19 cellular contexts compared by ENCODE assay signal in genomic region chrX:54076903-54077302, GRCh38. TPM values are rescaled to one million over a fixed set of nuclear protein-coding genes. Genes with fewer than 3 reads are reported as not detected.
DNase-seq lines count a peak whose midpoint lies in the region; ATAC-seq and TF ChIP-seq lines count a peak whose summit lies in the region.
"Had no signal": no experiment of that assay in that cellular context is flagged by ENCODE, and none has a peak within 500 bp of the region (broad histone marks: within the 10 kb centered on the region; RNA-seq: fewer than 3 reads in every experiment).

No MANE protein-coding gene starts in this region.

- no peaks in the 10 kb centered on the region for H3K27me3 Mint-ChIP-seq in naive thymus-derived CD8-positive, alpha-beta T cell
- H3K27me3 Mint-ChIP-seq: effector memory CD8-positive, alpha-beta T cell; type B pancreatic cell had no signal

- H3K4me3 Mint-ChIP-seq in naive thymus-derived CD8-positive, alpha-beta T cell: no peak overlapping the region
- H3K4me3 Mint-ChIP-seq: effector memory CD8-positive, alpha-beta T cell; type B pancreatic cell had no signal

- H3K27ac Mint-ChIP-seq in naive thymus-derived CD8-positive, alpha-beta T cell: no peak overlapping the region
- H3K27ac Mint-ChIP-seq: effector memory CD8-positive, alpha-beta T cell; type B pancreatic cell had no signal

- POLR2A ChIA-PET in naive thymus-derived CD8-positive, alpha-beta T cell (lab: Charles Lee): no interaction called here

- ATAC-seq in naive thymus-derived CD8-positive, alpha-beta T cell: no peak
- no peak for ATAC-seq in HG02678 (IDR thresholded peaks at IDR 0.05; ENCODE audit: unreplicated experiment)
- ATAC-seq: effector memory CD8-positive, alpha-beta T cell; heart left ventricle had no signal

- no peaks in the 10 kb centered on the region for H3K4me1 Mint-ChIP-seq in naive thymus-derived CD8-positive, alpha-beta T cell

- DNase-seq in AG10803 (ENCODE audit: low read depth): peak; percentile 46
- peak; percentile 54 for DNase-seq in HT1080 (ENCODE audit: low read depth)
- peak; percentile 65 for DNase-seq in adipocyte (ENCODE audit: low read depth)
- DNase-seq in fibroblast of the conjunctiva (ENCODE audit: low read depth): peak; percentile 27
- DNase-seq in naive thymus-derived CD8-positive, alpha-beta T cell: no peak
- DNase-seq in NCI-H345 treated with DMSO at 0.1 percent for 48 hours (lab: John Stamatoyannopoulos, UW; ENCODE audit: unreplicated experiment): no peak
- no peak for DNase-seq in NCI-H748 (lab: John Stamatoyannopoulos, UW; ENCODE audit: unreplicated experiment)
- DNase-seq: activated CD4-positive, alpha-beta T cell treated with anti-CD3 and anti-CD28 coated beads for 1 hour; activated naive CD4-positive, alpha-beta T cell; BE2C; brain microvascular endothelial cell; effector memory CD8-positive, alpha-beta T cell; heart left ventricle; KG1; NCI-H1694 treated with DMSO at 0.1 percent for 48 hours; NCI-H524; T-helper 1 cell had no signal

- TF ChIP-seq CTCF in AG10803 (conservative IDR thresholded peaks at IDR 0.05; ENCODE audit: low read length): no peak

- H3K9me3 ChIP-seq in adipocyte (ENCODE audit: control insufficient read depth, low read length): no peaks in the 10 kb centered on the region
- H3K9me3 ChIP-seq: BE2C, heart left ventricle had no signal

- no peaks in the 10 kb centered on the region for H3K27me3 ChIP-seq in adipocyte (replicated peaks; ENCODE audit: control insufficient read depth, insufficient read depth, low read length)
- H3K27me3 ChIP-seq: BE2C, brain microvascular endothelial cell, heart left ventricle had no signal

- peaks cover 3% of the 10 kb centered on the region for H3K4me1 ChIP-seq in adipocyte (ENCODE audit: control insufficient read depth, insufficient read depth, low read length)
- H3K4me1 ChIP-seq: BE2C, heart left ventricle had no signal

- H3K4me3 ChIP-seq in AG10803 (ENCODE audit: low read length): no peak overlapping the region
- no peak overlapping the region for H3K4me3 ChIP-seq in adipocyte (ENCODE audit: low read length)
- H3K4me3 ChIP-seq: heart left ventricle had no signal

- no peak overlapping the region for H3K9ac ChIP-seq in adipocyte (ENCODE audit: low read length)

- no peaks in the 10 kb centered on the region for H3K9me3 Mint-ChIP-seq in naive thymus-derived CD8-positive, alpha-beta T cell
- H3K9me3 Mint-ChIP-seq: effector memory CD8-positive, alpha-beta T cell; type B pancreatic cell had no signal

- peaks cover 5% of the 10 kb centered on the region for H3K36me3 ChIP-seq in adipocyte (ENCODE audit: control insufficient read depth, insufficient read depth, low read length, severe bottlenecking)
- H3K36me3 ChIP-seq: BE2C, brain microvascular endothelial cell had no signal

- peaks cover 0 to 39% (median 0%) of the 10 kb centered on the region in 3 donors for H3K36me3 Mint-ChIP-seq in naive thymus-derived CD8-positive, alpha-beta T cell

RNA-seq across cellular contexts. Expression of gene PHF8, which starts 32.6 kb away (rescaled TPM):
- 9.3 and 12.8 TPM in 2 replicates for total RNA-seq in HT1080 (2014; rRNA removed; shearing (Covaris generic))
- polyA plus RNA-seq in HT1080 (2015; cell fraction: cytosol; rRNA removed): 6.6 and 9.0 TPM in 2 replicates
- polyA plus RNA-seq in HT1080 (2015; cell fraction: nucleus; rRNA removed): 25.1 and 28.9 TPM in 2 replicates
- 10 to 100 TPM; 59.6 to 62.9 TPM for total RNA-seq in naive thymus-derived CD8-positive, alpha-beta T cell
- polyA plus RNA-seq in naive thymus-derived CD8-positive, alpha-beta T cell: 10 to 100 TPM; 12.0 to 16.3 (median 13.1) TPM

Comparison
In these comparisons a context has a peak if more than half of its experiments do, and no peak if none do; other contexts are left out.
1. DNase-seq: peak in AG10803 (single experiment), HT1080 (single experiment), adipocyte (single experiment) and fibroblast of the conjunctiva (single experiment); none in naive thymus-derived CD8-positive, alpha-beta T cell (0 of 10), NCI-H345 treated with DMSO at 0.1 percent for 48 hours (single experiment) and NCI-H748 (single experiment).